8 cellular contexts compared by ENCODE assay signal in the genomic region with DNA sequence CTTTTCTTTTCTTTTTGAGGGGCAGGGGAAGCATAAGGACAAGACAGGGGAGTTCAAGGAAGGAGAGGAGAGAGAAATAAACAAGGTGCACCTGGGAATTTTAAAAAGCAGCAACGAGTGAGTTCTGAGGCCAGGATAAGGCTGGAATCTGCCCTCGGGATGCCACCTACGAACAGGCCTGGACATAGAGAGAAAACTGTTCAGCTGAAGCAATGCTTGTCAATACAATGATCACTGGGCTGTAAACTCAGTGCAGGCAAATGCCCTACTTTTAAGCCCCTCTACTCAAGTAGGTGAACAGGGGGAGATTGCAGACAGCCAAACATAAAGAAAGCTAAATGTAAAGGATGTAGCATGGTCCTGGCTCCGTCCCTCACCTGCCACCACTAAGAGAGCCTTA.
"Had no signal": no experiment of that assay in that cellular context is flagged by ENCODE, and none has a peak within 500 bp of the region (broad histone marks: within the 10 kb centered on the region; RNA-seq: fewer than 3 reads in every experiment).

No MANE protein-coding gene starts in this region.

- H3K27ac ChIP-seq: GM23248 had no signal

- H3K9me3 ChIP-seq: HAP-1 had no signal

- H3K4me1 ChIP-seq: HAP-1 had no signal

- H3K4me1 Mint-ChIP-seq: GM23338, H9 had no signal

- H3K27ac Mint-ChIP-seq: GM23338, H9, HFFc6 had no signal

- DNase-seq: GM23248, GOT3, H7, H9, HCEC 1CT, HFFc6 had no signal

- H2AFZ ChIP-seq: GM23248, GM23338 had no signal

- H3K4me3 Mint-ChIP-seq: GM23338, H9, HFFc6 had no signal

- H3K4me2 ChIP-seq: GM23338 had no signal

- H3K9me3 Mint-ChIP-seq: GM23338, H9, HFFc6 had no signal

- H3K36me3 ChIP-seq: HAP-1 had no signal

- H3K4me3 ChIP-seq: GM23248, GM23338, HAP-1 had no signal

- H3K9ac ChIP-seq: GM23248 had no signal
